8 cellular contexts compared by ENCODE assay signal in genomic region chr1:159924025-159924790, GRCh38. TPM values are rescaled to one million over a fixed set of nuclear protein-coding genes. Genes with fewer than 3 reads are reported as not detected.
A peak's percentile ranks its signal among the peaks of the same experiment; 100 is the strongest.
DNase-seq lines count a peak whose midpoint lies in the region; ATAC-seq and TF ChIP-seq lines count a peak whose summit lies in the region.

No MANE protein-coding gene starts in this region.

- H3K27ac ChIP-seq in 22Rv1 = peak overlapping the region; percentile 95

- TF ChIP-seq POLR2A in GM18505 (IDR thresholded peaks at IDR 0.05; ENCODE audit: borderline replicate concordance, extremely low read depth, insufficient read depth, insufficient read length) = no peak

- DNase-seq in NCI-H2196 treated with DMSO at 0.1 percent for 48 hours (lab: John Stamatoyannopoulos, UW; ENCODE audit: unreplicated experiment) (peak; percentile 33), activated T-cell treated with anti-CD3 and anti-CD28 coated beads for 1 hour (ENCODE audit: low read depth) (peak; percentile 45), epithelial cell of esophagus (ENCODE audit: low read depth) (peak; percentile 91), mucosa of gallbladder (ENCODE audit: low spot score) (peak; percentile 80)
- DNase-seq in stimulated activated CD8-positive, alpha-beta memory T cell treated with anti-CD3 and anti-CD28 coated beads, Interleukin-7, amount 100 ng/mL, for 48 hours (ENCODE audit: extremely low read depth in 1 of 2, low read depth in 1 of 2) = peak; percentile 57 to 65

- TF ChIP-seq CTCF in 22Rv1 (IDR thresholded peaks at IDR 0.05) = peak; percentile 17
- no peak for TF ChIP-seq CTCF in epithelial cell of esophagus (IDR thresholded peaks at IDR 0.05; ENCODE audit: insufficient read depth, low read depth, low read length, missing control alignments)

- H3K4me3 ChIP-seq in epithelial cell of esophagus (ENCODE audit: low read length) = peak overlapping the region; percentile 96

- peak; percentile 14 for ATAC-seq in GM18505 (IDR thresholded peaks at IDR 0.05; ENCODE audit: unreplicated experiment)
- ATAC-seq in HG02678 (IDR thresholded peaks at IDR 0.05; ENCODE audit: unreplicated experiment) = no peak

RNA-seq across cellular contexts. Expression of gene TAGLN2, which starts 1.1 kb away (rescaled TPM):
- total RNA-seq in mucosa of gallbladder = 205 TPM

RNA-seq across cellular contexts. Expression of gene IGSF9, which starts 21.2 kb away (rescaled TPM):
- 12.4 TPM for total RNA-seq in mucosa of gallbladder

RNA-seq across cellular contexts. Expression of gene CFAP45, which starts 24.2 kb away (rescaled TPM):
- 0.37 TPM for total RNA-seq in mucosa of gallbladder

RNA-seq across cellular contexts. Expression of gene SLAMF9, which starts 29.8 kb away (rescaled TPM):
- not detected for total RNA-seq in mucosa of gallbladder

Comparison
In these comparisons a context has a peak if more than half of its experiments do, and no peak if none do; other contexts are left out.
1. DNase-seq: peak in every context shown above with its lines; median percentile 91 in epithelial cell of esophagus; 80 in mucosa of gallbladder; 61 in stimulated activated CD8-positive, alpha-beta memory T cell treated with anti-CD3 and anti-CD28 coated beads, Interleukin-7, amount 100 ng/mL, for 48 hours; 45 in activated T-cell treated with anti-CD3 and anti-CD28 coated beads for 1 hour; 33 in NCI-H2196 treated with DMSO at 0.1 percent for 48 hours.